18 cellular contexts compared by ENCODE assay signal in the genomic region with DNA sequence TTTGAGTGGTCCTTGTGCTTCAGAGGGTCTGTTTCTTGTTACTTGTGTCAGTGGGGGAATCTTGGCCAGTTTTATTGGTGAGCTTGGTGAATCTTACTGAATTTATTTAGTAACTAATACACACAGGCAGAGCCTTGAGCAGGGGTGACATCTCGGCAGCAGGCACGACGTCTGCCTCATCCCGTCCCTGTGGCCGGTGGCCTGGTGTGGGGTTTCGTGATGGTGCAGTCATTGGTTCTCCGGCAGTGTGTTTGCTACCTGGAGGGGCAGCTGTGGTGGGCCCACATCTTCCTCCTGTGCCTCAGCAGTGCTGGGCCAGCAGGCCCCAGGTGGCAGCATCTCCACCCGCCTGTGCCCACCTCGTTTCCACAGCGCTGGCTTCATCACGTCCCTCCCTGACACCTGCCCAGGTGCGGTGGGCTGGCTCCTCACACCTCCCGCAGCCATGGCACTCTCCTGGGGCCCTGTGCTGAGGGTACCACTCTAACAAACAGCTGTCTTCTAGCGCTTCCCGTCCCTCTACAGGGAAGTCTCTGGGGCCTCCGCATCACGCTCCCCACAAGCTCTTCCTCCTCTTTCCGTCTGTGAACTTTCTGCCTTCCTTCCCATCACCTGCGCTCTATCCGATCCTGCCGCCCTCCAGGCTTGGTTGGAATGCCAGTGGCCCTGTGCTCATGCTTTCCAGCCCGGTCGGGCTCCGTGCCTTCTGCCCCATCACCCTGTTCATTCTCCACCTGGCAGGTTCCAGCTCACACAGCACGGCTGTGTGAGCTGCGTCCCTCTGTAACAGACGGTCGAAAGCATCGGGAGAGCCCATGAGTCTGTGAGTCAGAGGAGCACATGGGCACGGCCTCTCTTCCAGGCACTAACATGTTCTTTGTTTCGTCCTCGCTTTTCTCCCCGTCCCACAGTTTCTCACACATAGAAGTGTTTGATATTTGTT.
A peak's percentile ranks its signal among the peaks of the same experiment; 100 is the strongest.
DNase-seq lines count a peak whose midpoint lies in the region; ATAC-seq and TF ChIP-seq lines count a peak whose summit lies in the region.
"Had no signal": no experiment of that assay in that cellular context is flagged by ENCODE, and none has a peak within 500 bp of the region (broad histone marks: within the 10 kb centered on the region; RNA-seq: fewer than 3 reads in every experiment).

No MANE protein-coding gene starts in this region.

- no TSS peak for BruUV-seq in OCI-LY7 (replicated peaks; lab: Mats Ljungman, UMichigan)

- DNase-seq in GM04504 (ENCODE audit: low read depth) = peak; percentile 18
- peak; percentile 50 for DNase-seq in cerebellar cortex (ENCODE audit: low spot score)
- DNase-seq in osteoblast (ENCODE audit: insufficient read length, low spot score, missing footprints) = peak; percentile 65
- DNase-seq in CD1c-positive myeloid dendritic cell (ENCODE audit: extremely low spot score) = no peak
- no peak for DNase-seq in NCI-H187 (lab: John Stamatoyannopoulos, UW)
- no peak for DNase-seq in OCI-LY7 (ENCODE audit: low spot score)
- DNase-seq: activated CD4-positive, alpha-beta T cell treated with anti-CD3 and anti-CD28 coated beads for 48 hours; activated effector memory CD4-positive, alpha-beta T cell treated with anti-CD3 and anti-CD28 coated beads, Interleukin-2, amount 50 U/mL, for 16 hours; Caco-2; naive thymus-derived CD8-positive, alpha-beta T cell; NCI-H1092 treated with DMSO at 0.1 percent for 48 hours; NCI-H69; SHP77; T-cell; upper lobe of left lung had no signal

- peaks cover 0 to 42% (median 0%) of the 10 kb centered on the region in 11 experiments; a peak in 5 of 22 replicates for H3K36me3 ChIP-seq in BLaER1 treated with 17β-estradiol and CSF1 and Interleukin-3, amounts not matched to agents 10 nM and 100 nM
- no peaks in the 10 kb centered on the region for H3K36me3 ChIP-seq in osteoblast (ENCODE audit: insufficient read depth, low read length)
- H3K36me3 ChIP-seq in OCI-LY7 (ENCODE audit: insufficient read depth, low read length) = no peaks in the 10 kb centered on the region
- H3K36me3 ChIP-seq: upper lobe of left lung had no signal

- TF ChIP-seq CTCF in osteoblast (IDR thresholded peaks at IDR 0.05; ENCODE audit: extremely low read depth, low read depth, low read length) (no peak), OCI-LY7 (conservative IDR thresholded peaks at IDR 0.05; ENCODE audit: low read length) (no peak)

- H3K9me2 ChIP-seq in OCI-LY7 (ENCODE audit: insufficient read depth, low read length) = no peaks in the 10 kb centered on the region

- H2AFZ ChIP-seq in osteoblast (ENCODE audit: low read length) = no peak overlapping the region
- no peak overlapping the region for H2AFZ ChIP-seq in OCI-LY7 (ENCODE audit: low read length)

- no peak for ATAC-seq in GM21423 (IDR thresholded peaks at IDR 0.05; ENCODE audit: unreplicated experiment)
- ATAC-seq: HepG2; naive thymus-derived CD8-positive, alpha-beta T cell; T-cell had no signal

- no peak overlapping the region for H3K4me3 ChIP-seq in BLaER1 treated with 17β-estradiol and CSF1 and Interleukin-3, amounts not matched to agents 10 nM and 100 nM
- H3K4me3 ChIP-seq in osteoblast (ENCODE audit: insufficient read depth, low read length) = no peak overlapping the region
- no peak overlapping the region for H3K4me3 ChIP-seq in OCI-LY7 (ENCODE audit: low read depth, low read length, poor library complexity, severe bottlenecking)
- H3K4me3 ChIP-seq: upper lobe of left lung had no signal

- POLR2A ChIA-PET in OCI-LY7 (lab: Charles Lee) = no interaction called here

- peaks cover 27 to 58% (median 47%) of the 10 kb centered on the region in 10 experiments for H3K4me1 ChIP-seq in BLaER1 treated with 17β-estradiol and CSF1 and Interleukin-3, amounts not matched to agents 10 nM and 100 nM
- H3K4me1 ChIP-seq in osteoblast (ENCODE audit: insufficient read depth, low read length) (no peaks in the 10 kb centered on the region), OCI-LY7 (ENCODE audit: insufficient read depth, low read length, poor library complexity, severe bottlenecking) (no peaks in the 10 kb centered on the region)
- H3K4me1 ChIP-seq: Caco-2 had no signal

- H4K20me1 ChIP-seq in BLaER1 treated with 17β-estradiol and CSF1 and Interleukin-3, amounts not matched to agents 10 nM and 100 nM = peaks cover 49 to 100% (median 81%) of the 10 kb centered on the region in 11 experiments
- H4K20me1 ChIP-seq in osteoblast (ENCODE audit: insufficient read depth, low read length) (peaks cover 23% of the 10 kb centered on the region), OCI-LY7 (ENCODE audit: insufficient read depth, low read length) (no peaks in the 10 kb centered on the region)

- no peaks in the 10 kb centered on the region for H3K9me3 ChIP-seq in BLaER1 treated with 17β-estradiol and CSF1 and Interleukin-3, amounts not matched to agents 10 nM and 100 nM (replicated peaks in 1 of 11)
- H3K9me3 ChIP-seq in osteoblast (ENCODE audit: low read depth, low read length) = no peaks in the 10 kb centered on the region
- no peaks in the 10 kb centered on the region for H3K9me3 ChIP-seq in OCI-LY7 (ENCODE audit: low read length)
- H3K9me3 ChIP-seq: Caco-2, upper lobe of left lung had no signal

- CTCF ChIA-PET in OCI-LY7 (lab: Charles Lee; ENCODE audit: unreplicated experiment) = no interaction called here

- H3K4me2 ChIP-seq in BLaER1 treated with 17β-estradiol and CSF1 and Interleukin-3, amounts not matched to agents 10 nM and 100 nM = peak overlapping the region in 9 of 11 experiments; percentile 18 to 60 (median 36); a peak in 15 of 22 replicates
- H3K4me2 ChIP-seq in osteoblast (ENCODE audit: insufficient read depth, low read length) (no peak overlapping the region), OCI-LY7 (ENCODE audit: low read length) (no peak overlapping the region)

- intact Hi-C loops in OCI-LY7 (cut with micrococcal nuclease; ENCODE audit: unreplicated experiment) = no loop called here

- H3K27ac ChIP-seq in BLaER1 treated with 17β-estradiol and CSF1 and Interleukin-3, amounts not matched to agents 10 nM and 100 nM = no peak overlapping the region
- H3K27ac ChIP-seq in osteoblast (ENCODE audit: low read depth, low read length) (no peak overlapping the region), OCI-LY7 (ENCODE audit: low read depth, low read length, poor library complexity, severe bottlenecking) (no peak overlapping the region)
- H3K27ac ChIP-seq: upper lobe of left lung had no signal

- H3K9ac ChIP-seq in BLaER1 treated with 17β-estradiol and CSF1 and Interleukin-3, amounts not matched to agents 10 nM and 100 nM = no peak overlapping the region

- H3K79me2 ChIP-seq in osteoblast (ENCODE audit: insufficient read depth, low read length) (peaks cover 3% of the 10 kb centered on the region), OCI-LY7 (ENCODE audit: insufficient read depth, low read depth, low read length) (no peaks in the 10 kb centered on the region)

- H3K27me3 ChIP-seq in BLaER1 treated with 17β-estradiol and CSF1 and Interleukin-3, amounts not matched to agents 10 nM and 100 nM = no peaks in the 10 kb centered on the region
- no peaks in the 10 kb centered on the region for H3K27me3 ChIP-seq in osteoblast (ENCODE audit: insufficient read depth, low read length)
- H3K27me3 ChIP-seq: upper lobe of left lung had no signal

Comparison
In these comparisons a context has a peak if more than half of its experiments do, and no peak if none do; other contexts are left out.
1. H3K4me2 ChIP-seq: peak in BLaER1 treated with 17β-estradiol and CSF1 and Interleukin-3, amounts not matched to agents 10 nM and 100 nM (9 of 11); none in osteoblast (single experiment) and OCI-LY7 (single experiment).
2. DNase-seq: peak in GM04504 (single experiment), cerebellar cortex (single experiment) and osteoblast (single experiment); none in CD1c-positive myeloid dendritic cell (single experiment), NCI-H187 (0 of 2) and OCI-LY7 (single experiment).